In genomic region chr4:183659029-183659870, GRCh38 we compare ENCODE assay signal across 8 cellular contexts. TPM values are rescaled to one million over a fixed set of nuclear protein-coding genes. Genes with fewer than 3 reads are reported as not detected.
DNase-seq lines count a peak whose midpoint lies in the region; TF ChIP-seq lines count a peak whose summit lies in the region.

Gene RWDD4 (minus strand): TSS chr4:183659185. CDS start chr4:183658952, 233 bp downstream.
Gene TRAPPC11 (plus strand): TSS chr4:183659293. CDS start chr4:183663868, 4,575 bp downstream.

- H3K36me3 ChIP-seq in SK-N-MC (ENCODE audit: insufficient read depth, low read length) (peaks cover 9% of the 10 kb centered on the region; the same call in 1 of the 2 replicates), suprapubic skin (peaks cover 8% of the 10 kb centered on the region)

- H3K36me3 Mint-ChIP-seq in HFFc6 (ENCODE audit: low read depth), result no peaks in the 10 kb centered on the region; the same call in 1 of the 2 replicates

- peaks cover 18% of the 10 kb centered on the region for H3K4me1 Mint-ChIP-seq in HFFc6 (ENCODE audit: low read depth)

- peak within 1 kb of the TSS; percentile 93 for H3K9ac ChIP-seq in SK-N-MC (ENCODE audit: insufficient read length)

- H3K27me3 Mint-ChIP-seq in HFFc6 (ENCODE audit: insufficient read depth), result no peaks in the 10 kb centered on the region

- TF ChIP-seq EP300 in suprapubic skin (IDR thresholded peaks at IDR 0.05), result no peak

- TF ChIP-seq CTCF in HFFc6 (IDR thresholded peaks at IDR 0.05), result peak; percentile 41
- no peak for TF ChIP-seq CTCF in NB4 (IDR thresholded peaks at IDR 0.05; ENCODE audit: low read depth, low read length)
- TF ChIP-seq CTCF in suprapubic skin (IDR thresholded peaks at IDR 0.05), result peak; percentile 3 to 33

- H3K4me3 Mint-ChIP-seq in HFFc6, result peak within 1 kb of the TSS; percentile 90

- peaks cover 31% of the 10 kb centered on the region for H3K4me1 ChIP-seq in suprapubic skin

- no peaks in the 10 kb centered on the region for H3K27me3 ChIP-seq in suprapubic skin

- H3K9me3 Mint-ChIP-seq in HFFc6, result no peaks in the 10 kb centered on the region

- peak; percentile 59 for TF ChIP-seq POLR2A in NB4 (IDR thresholded peaks at IDR 0.05; ENCODE audit: extremely low read depth, insufficient read length)
- TF ChIP-seq POLR2A in suprapubic skin (IDR thresholded peaks at IDR 0.05), result peak; percentile 31 to 89

- H3K27ac ChIP-seq in SK-N-MC (peak within 1 kb of the TSS; percentile 48), suprapubic skin (peak within 1 kb of the TSS; percentile 94)

- WGBS in suprapubic skin, result under 1% methylated on average over 25 of the region's 63 CpGs

- no peaks in the 10 kb centered on the region for H3K9me3 ChIP-seq in SK-N-MC (ENCODE audit: low read depth, low read length)
- H3K9me3 ChIP-seq in suprapubic skin, result no peaks in the 10 kb centered on the region

- peak within 1 kb of the TSS; percentile 92 for H3K27ac Mint-ChIP-seq in HFFc6

- peak; percentile 99 for DNase-seq in HFFc6
- DNase-seq in NB4 (ENCODE audit: low read depth), result peak; percentile 99
- DNase-seq in SK-N-MC (ENCODE audit: low read depth, low spot score), result peak; percentile 95
- peak; percentile 96 for DNase-seq in activated naive CD4-positive, alpha-beta T cell treated with anti-CD3 and anti-CD28 coated beads, Interleukin-2, amount 50 U/mL, for 16 hours
- DNase-seq in germinal center (ENCODE audit: low spot score), result peak; percentile 98
- DNase-seq in nucleus accumbens (lab: John Stamatoyannopoulos, UW), result peak; percentile 47 to 98 (median 95)
- DNase-seq in suprapubic skin (ENCODE audit: low spot score in 2 of 2), result peak; percentile 98 to 99

- H3K4me3 ChIP-seq in GM08714 (ENCODE audit: low read length), result peak within 1 kb of the TSS; percentile 90
- H3K4me3 ChIP-seq in NB4 (ENCODE audit: low read depth, low read length), result peak within 1 kb of the TSS; percentile 99
- H3K4me3 ChIP-seq in SK-N-MC, result peak within 1 kb of the TSS; percentile 99
- H3K4me3 ChIP-seq in suprapubic skin, result peak within 1 kb of the TSS; percentile 80

RNA-seq across cellular contexts. Expression of gene RWDD4, which starts in this region (rescaled TPM):
- 10 to 100 TPM; 26.3 to 30.9 (median 28.9) TPM for total RNA-seq in HFFc6 (2021; fragmentation: NEBNext Ultra II Directional; extraction: Animal tissue kit (Norgen Biotek cat#: 25700))
- 10 to 100 TPM; 18.6 to 25.3 (median 21.6) TPM for total RNA-seq in suprapubic skin

RNA-seq across cellular contexts. Expression of gene TRAPPC11, which starts in this region (rescaled TPM):
- total RNA-seq in HFFc6 (2021; fragmentation: NEBNext Ultra II Directional; extraction: Animal tissue kit (Norgen Biotek cat#: 25700)), result 10 to 100 TPM; 24.8 to 29.5 (median 26.1) TPM
- total RNA-seq in suprapubic skin, result 10 to 100 TPM; 40.6 to 74.2 (median 49.2) TPM

Comparison
In these comparisons a context has a peak if more than half of its experiments do, and no peak if none do; other contexts are left out.
1. Peak in every context shown above with its lines: DNase-seq, H3K4me3 ChIP-seq and H3K27ac ChIP-seq.